ENCODE assay signal across 7 cellular contexts in genomic region chr9:3571500-3571899, GRCh38.
"Had no signal": no experiment of that assay in that cellular context is flagged by ENCODE, and none has a peak within 500 bp of the region (broad histone marks: within the 10 kb centered on the region; RNA-seq: fewer than 3 reads in every experiment).

No MANE protein-coding gene starts in this region.

- FAIRE-seq: GM12878, GM12891, GM12892, GM18507, GM19239 had no signal

- ATAC-seq: GM12878 had no signal

- DNase-seq: GDM1, GF-D8 had no signal

- H3K4me3 ChIP-seq: GM12878 had no signal
